Comparison of ENCODE assay signal across 11 cellular contexts in genomic region chr5:88251048-88251711, GRCh38. TPM values are rescaled to one million over a fixed set of nuclear protein-coding genes. Genes with fewer than 3 reads are reported as not detected.
DNase-seq lines count a peak whose midpoint lies in the region; ATAC-seq and TF ChIP-seq lines count a peak whose summit lies in the region.
"Had no signal": no experiment of that assay in that cellular context is flagged by ENCODE, and none has a peak within 500 bp of the region (broad histone marks: within the 10 kb centered on the region; RNA-seq: fewer than 3 reads in every experiment).

No MANE protein-coding gene starts in this region.

- ATAC-seq in HG03378 (IDR thresholded peaks at IDR 0.05; ENCODE audit: unreplicated experiment) = peak; percentile 71
- peak; percentile 92 for ATAC-seq in activated T-helper 17 cell treated with anti-CD3 and anti-CD28 coated beads, Interleukin-2, amount 50 U/mL, for 72 hours (replicated peaks)
- no peak for ATAC-seq in gastroesophageal sphincter
- ATAC-seq: HCT116 had no signal

- WGBS in gastroesophageal sphincter (ENCODE audit: low coverage in 1 of 2), 2 donors = 78 to 85% methylated on average over 1 to 2 of the region's 2 CpGs

- H3K27ac ChIP-seq in gastroesophageal sphincter = no peak overlapping the region
- H3K27ac ChIP-seq: epithelial cell of prostate had no signal

- TF ChIP-seq CTCF in gastroesophageal sphincter (IDR thresholded peaks at IDR 0.05) = no peak

- H3K27ac Mint-ChIP-seq in activated T-helper 17 cell treated with anti-CD3 and anti-CD28 coated beads, Interleukin-2, amount 50 U/mL, for 72 hours = peak overlapping the region; percentile 85
- H3K27ac Mint-ChIP-seq in stimulated activated naive CD8-positive, alpha-beta T cell treated with anti-CD3 and anti-CD28 coated beads, Interleukin-15, Interleukin-2, amounts not matched to agents 100 ng/mL and 50 ng/mL, for 24 hours = peak overlapping the region; percentile 90
- H3K27ac Mint-ChIP-seq: nephron had no signal

- no peaks in the 10 kb centered on the region for H3K27me3 ChIP-seq in gastroesophageal sphincter

- peaks cover 47% of the 10 kb centered on the region for H3K36me3 Mint-ChIP-seq in activated T-helper 17 cell treated with anti-CD3 and anti-CD28 coated beads, Interleukin-2, amount 50 U/mL, for 72 hours (ENCODE audit: low read depth)
- H3K36me3 Mint-ChIP-seq in stimulated activated naive CD8-positive, alpha-beta T cell treated with anti-CD3 and anti-CD28 coated beads, Interleukin-15, Interleukin-2, amounts not matched to agents 100 ng/mL and 50 ng/mL, for 24 hours (ENCODE audit: low read depth) = peaks cover 79% of the 10 kb centered on the region

- H3K4me3 ChIP-seq in gastroesophageal sphincter = no peak overlapping the region

- H3K9me3 ChIP-seq in gastroesophageal sphincter = no peaks in the 10 kb centered on the region

- no peaks in the 10 kb centered on the region for H3K9me3 Mint-ChIP-seq in activated T-helper 17 cell treated with anti-CD3 and anti-CD28 coated beads, Interleukin-2, amount 50 U/mL, for 72 hours
- no peaks in the 10 kb centered on the region for H3K9me3 Mint-ChIP-seq in stimulated activated naive CD8-positive, alpha-beta T cell treated with anti-CD3 and anti-CD28 coated beads, Interleukin-15, Interleukin-2, amounts not matched to agents 100 ng/mL and 50 ng/mL, for 24 hours
- H3K9me3 Mint-ChIP-seq: nephron had no signal

- H3K4me1 ChIP-seq in gastroesophageal sphincter = no peaks in the 10 kb centered on the region

- H3K4me1 Mint-ChIP-seq in activated T-helper 17 cell treated with anti-CD3 and anti-CD28 coated beads, Interleukin-2, amount 50 U/mL, for 72 hours = peaks cover 40% of the 10 kb centered on the region
- peaks cover 92% of the 10 kb centered on the region for H3K4me1 Mint-ChIP-seq in stimulated activated naive CD8-positive, alpha-beta T cell treated with anti-CD3 and anti-CD28 coated beads, Interleukin-15, Interleukin-2, amounts not matched to agents 100 ng/mL and 50 ng/mL, for 24 hours (ENCODE audit: low read depth)
- H3K4me1 Mint-ChIP-seq: nephron had no signal

- TF ChIP-seq POLR2A in gastroesophageal sphincter (IDR thresholded peaks at IDR 0.05) = no peak

- DNase-seq in stimulated activated CD4-positive, alpha-beta T cell treated with anti-CD3 and anti-CD28 coated beads, Interleukin-1b, Interleukin-23, amount 100 ng/mL, for 48 hours = peak; percentile 18
- DNase-seq in stimulated activated CD4-positive, alpha-beta T cell treated with anti-CD3 and anti-CD28 coated beads, Interleukin-12 subunit alpha, Interleukin-12 subunit beta, amount 100 ng/mL, for 4 hours = no peak
- no peak for DNase-seq in HT-29 (ENCODE audit: low spot score)
- DNase-seq in NCI-H187 treated with DMSO at 0.1 percent for 48 hours (lab: John Stamatoyannopoulos, UW) = no peak

- peak overlapping the region; percentile 52 for H3K4me3 Mint-ChIP-seq in activated T-helper 17 cell treated with anti-CD3 and anti-CD28 coated beads, Interleukin-2, amount 50 U/mL, for 72 hours
- H3K4me3 Mint-ChIP-seq in stimulated activated naive CD8-positive, alpha-beta T cell treated with anti-CD3 and anti-CD28 coated beads, Interleukin-15, Interleukin-2, amounts not matched to agents 100 ng/mL and 50 ng/mL, for 24 hours = peak overlapping the region; percentile 42
- H3K4me3 Mint-ChIP-seq: nephron had no signal

- H3K36me3 ChIP-seq in gastroesophageal sphincter = no peaks in the 10 kb centered on the region

- H3K27me3 Mint-ChIP-seq in activated T-helper 17 cell treated with anti-CD3 and anti-CD28 coated beads, Interleukin-2, amount 50 U/mL, for 72 hours = no peaks in the 10 kb centered on the region
- H3K27me3 Mint-ChIP-seq in stimulated activated naive CD8-positive, alpha-beta T cell treated with anti-CD3 and anti-CD28 coated beads, Interleukin-15, Interleukin-2, amounts not matched to agents 100 ng/mL and 50 ng/mL, for 24 hours = no peaks in the 10 kb centered on the region

- no peak for TF ChIP-seq EP300 in gastroesophageal sphincter (IDR thresholded peaks at IDR 0.05)

RNA-seq across cellular contexts. Expression of gene TMEM161B, which starts 17.5 kb away (rescaled TPM):
- total RNA-seq in activated T-helper 17 cell treated with anti-CD3 and anti-CD28 coated beads, Interleukin-2, amount 50 U/mL, for 72 hours = 10 to 100 TPM; 25.7 to 26.9 TPM
- 6.8 and 11.4 TPM in 2 replicates for total RNA-seq in HT-29 (2014; rRNA removed; shearing (Covaris generic))
- total RNA-seq in gastroesophageal sphincter = 10 to 100 TPM in 3 of 4 donors, 1 to 10 TPM in 1; 7.3 to 24.7 (median 14.9) TPM
